ENCODE assay signal across 21 cellular contexts in genomic region chr9:7336356-7337075, GRCh38.
DNase-seq lines count a peak whose midpoint lies in the region; ATAC-seq, FAIRE-seq and TF ChIP-seq lines count a peak whose summit lies in the region.
"Had no signal": no experiment of that assay in that cellular context is flagged by ENCODE, and none has a peak within 500 bp of the region (broad histone marks: within the 10 kb centered on the region; RNA-seq: fewer than 3 reads in every experiment).

No MANE protein-coding gene starts in this region.

- no peaks in the 10 kb centered on the region for H4K20me1 ChIP-seq in HepG2 (ENCODE audit: insufficient read depth, low read length)
- no peaks in the 10 kb centered on the region for H4K20me1 ChIP-seq in Karpas-422 (ENCODE audit: insufficient read depth, low read depth, low read length)

- in situ Hi-C loops in KBM-7 (cut with MboI; ENCODE audit: low pct_unique_long_range_greater_than_20kb, low sequenced_read_pairs): no loop called here
- in situ Hi-C loops in HepG2 (cut with HindIII; ENCODE audit: extremely low pct_ligation_motif_present, low pct_unique_long_range_greater_than_20kb): no loop called here

- POLR2A ChIA-PET in HepG2 (lab: Yijun Ruan, JAX): no interaction called here

- no peak for TF ChIP-seq POLR2A in HepG2 (IDR thresholded peaks at IDR 0.05; ENCODE audit: insufficient read depth in 1 of 2, low read depth in 2 of 2, low read length in 2 of 2)

- DNase-seq in KBM-7 (peak; percentile 6), NCI-H2107 (lab: John Stamatoyannopoulos, UW) (peak; percentile 38), SJCRH30 (peak; percentile 17 to 69), HepG2 (ENCODE audit: low spot score) (no peak), AG08395 (ENCODE audit: low spot score) (no peak), Karpas-422 (no peak)
- DNase-seq in stimulated activated naive CD8-positive, alpha-beta T cell treated with anti-CD3 and anti-CD28 coated beads, Interleukin-15, amount 100 ng/mL, for 72 hours: no peak
- DNase-seq: activated B cell treated with CpG ODN at 0.5 μM for 24 hours; activated effector memory CD4-positive, alpha-beta T cell treated with Interleukin-2 at 50 U/mL for 16 hours; DND-41; islet precursor cell; MG63; NCI-H526 treated with DMSO at 0.1 percent for 48 hours; occipital lobe; sigmoid colon; stimulated activated CD4-positive, alpha-beta T cell treated with anti-CD3 and anti-CD28 coated beads, Interleukin-4, amount 100 ng/mL, for 24 hours; tibial artery had no signal

- no peaks in the 10 kb centered on the region for H3K27me3 ChIP-seq in SJCRH30
- H3K27me3 ChIP-seq in HepG2 (ENCODE audit: control insufficient read depth in 1 of 2, insufficient read depth in 2 of 2, low read length in 2 of 2): no peaks in the 10 kb centered on the region
- no peaks in the 10 kb centered on the region for H3K27me3 ChIP-seq in Karpas-422 (ENCODE audit: low read length)
- H3K27me3 ChIP-seq: ascending aorta, MG63, sigmoid colon, tibial artery had no signal

- no peak overlapping the region for H3K4me2 ChIP-seq in HepG2 (ENCODE audit: low read depth, low read length)
- H3K4me2 ChIP-seq in Karpas-422 (ENCODE audit: low read depth, low read length, poor library complexity, severe bottlenecking): no peak overlapping the region

- no peak for TF ChIP-seq CTCF in HepG2 (CRISPR knock-in tag; IDR thresholded peaks at IDR 0.05)

- H3K9me2 ChIP-seq in Karpas-422 (replicated peaks; ENCODE audit: insufficient read depth, low read length): no peaks in the 10 kb centered on the region

- H3K36me3 ChIP-seq in SJCRH30: no peaks in the 10 kb centered on the region
- H3K36me3 ChIP-seq in HepG2 (replicated peaks in 1 of 2; ENCODE audit: control insufficient read depth in 1 of 2, insufficient read depth in 2 of 2, low read length in 2 of 2): no peaks in the 10 kb centered on the region
- H3K36me3 ChIP-seq in Karpas-422 (ENCODE audit: insufficient read depth, low read length): no peaks in the 10 kb centered on the region
- H3K36me3 ChIP-seq: ascending aorta, MG63, sigmoid colon, tibial artery had no signal

- CTCF ChIA-PET in HepG2 (lab: Yijun Ruan, JAX; ENCODE audit: low intra/inter-chr PET ratio, low total read pairs): no interaction called here

- WGBS in HepG2 (ENCODE audit: low lambda C conversion rate): 14% methylated on average over 2 of the region's 2 CpGs

- H3K27me3 Mint-ChIP-seq in stimulated activated naive CD8-positive, alpha-beta T cell treated with anti-CD3 and anti-CD28 coated beads, Interleukin-15, amount 100 ng/mL, for 72 hours: peaks cover 18% of the 10 kb centered on the region

- H3K4me1 Mint-ChIP-seq in stimulated activated naive CD8-positive, alpha-beta T cell treated with anti-CD3 and anti-CD28 coated beads, Interleukin-15, amount 100 ng/mL, for 72 hours: no peaks in the 10 kb centered on the region
- H3K4me1 Mint-ChIP-seq: activated B cell treated with CpG ODN at 0.5 μM for 24 hours had no signal

- no peak overlapping the region for H3K4me3 Mint-ChIP-seq in stimulated activated naive CD8-positive, alpha-beta T cell treated with anti-CD3 and anti-CD28 coated beads, Interleukin-15, amount 100 ng/mL, for 72 hours
- H3K4me3 Mint-ChIP-seq: activated B cell treated with CpG ODN at 0.5 μM for 24 hours had no signal

- no peaks in the 10 kb centered on the region for H3K79me2 ChIP-seq in HepG2 (ENCODE audit: insufficient read depth, low read length)
- H3K79me2 ChIP-seq in Karpas-422 (ENCODE audit: low read length): no peaks in the 10 kb centered on the region

- FAIRE-seq in HepG2 (lab: Jason Lieb, UNC): no peak
- FAIRE-seq: colon, RCC 7860 had no signal

- H3K9me3 Mint-ChIP-seq in stimulated activated naive CD8-positive, alpha-beta T cell treated with anti-CD3 and anti-CD28 coated beads, Interleukin-15, amount 100 ng/mL, for 72 hours: no peaks in the 10 kb centered on the region
- H3K9me3 Mint-ChIP-seq: activated B cell treated with CpG ODN at 0.5 μM for 24 hours had no signal

- no peak for ATAC-seq in HepG2
- no peak for ATAC-seq in HG03442 (IDR thresholded peaks at IDR 0.05; ENCODE audit: unreplicated experiment)
- ATAC-seq in stimulated activated naive CD8-positive, alpha-beta T cell treated with anti-CD3 and anti-CD28 coated beads, Interleukin-15, amount 100 ng/mL, for 72 hours: no peak

- TF ChIP-seq EP300 in HepG2 (IDR thresholded peaks at IDR 0.05; ENCODE audit: low read depth in 2 of 2, low read length in 2 of 2): no peak
- TF ChIP-seq EP300 in HepG2 (CRISPR knock-in tag; IDR thresholded peaks at IDR 0.05; ENCODE audit: borderline replicate concordance): no peak

- H3K27ac ChIP-seq in SJCRH30 (peak overlapping the region; percentile 8; the same call in 1 of the 2 replicates), HepG2 (ENCODE audit: extremely low read length, insufficient read depth, low read length) (no peak overlapping the region), Karpas-422 (ENCODE audit: low read length) (no peak overlapping the region)
- H3K27ac ChIP-seq: ascending aorta, sigmoid colon, tibial artery had no signal

- H3K9ac ChIP-seq in HepG2 (ENCODE audit: insufficient read depth, low read depth, low read length) (no peak overlapping the region), Karpas-422 (ENCODE audit: low read length) (no peak overlapping the region)

- H3K9me3 ChIP-seq in SJCRH30 (replicated peaks) (no peaks in the 10 kb centered on the region), HepG2 (ENCODE audit: low read length) (no peaks in the 10 kb centered on the region), Karpas-422 (ENCODE audit: low read length) (no peaks in the 10 kb centered on the region)
- H3K9me3 ChIP-seq: ascending aorta, MG63, sigmoid colon, tibial artery had no signal

- H2AFZ ChIP-seq in HepG2 (ENCODE audit: low read length): no peak overlapping the region
- H2AFZ ChIP-seq in Karpas-422 (ENCODE audit: low read length): no peak overlapping the region

- H3K27ac Mint-ChIP-seq in stimulated activated naive CD8-positive, alpha-beta T cell treated with anti-CD3 and anti-CD28 coated beads, Interleukin-15, amount 100 ng/mL, for 72 hours: no peak overlapping the region
- H3K27ac Mint-ChIP-seq: activated B cell treated with CpG ODN at 0.5 μM for 24 hours had no signal

- H3K4me1 ChIP-seq in SJCRH30: peaks cover 9% of the 10 kb centered on the region
- no peaks in the 10 kb centered on the region for H3K4me1 ChIP-seq in HepG2 (ENCODE audit: insufficient read depth, low read length)
- no peaks in the 10 kb centered on the region for H3K4me1 ChIP-seq in Karpas-422 (ENCODE audit: low read length)
- H3K4me1 ChIP-seq: ascending aorta, sigmoid colon, tibial artery had no signal

- H3K4me3 ChIP-seq in SJCRH30 (no peak overlapping the region), HepG2 (replicated peaks in 1 of 3; ENCODE audit: insufficient read depth in 1 of 3, low read depth in 2 of 3, low read length in 3 of 3) (no peak overlapping the region), Karpas-422 (ENCODE audit: low read length) (no peak overlapping the region)
- H3K4me3 ChIP-seq: ascending aorta, MG63, sigmoid colon, tibial artery had no signal

- no peak for TF ChIP-seq RAD21 in HepG2 (CRISPR knock-in tag; IDR thresholded peaks at IDR 0.05)

- intact Hi-C loops in HepG2 (cut with micrococcal nuclease; ENCODE audit: unreplicated experiment): no loop called here

- BruUV-seq in HepG2 (replicated peaks; lab: Mats Ljungman, UMichigan): no TSS peak

TF ChIP-seq in HepG2, 621 proteins besides CTCF, POLR2A, EP300 and RAD21:
- no peak for TF ChIP-seq FOSL2 (CRISPR knock-in tag; IDR thresholded peaks at IDR 0.05)
- no peak for TF ChIP-seq ZNF547 (CRISPR knock-in tag; IDR thresholded peaks at IDR 0.05)
- no peak for TF ChIP-seq SOX5 (CRISPR knock-in tag; IDR thresholded peaks at IDR 0.05; ENCODE audit: borderline replicate concordance)
- peak; percentile 54 for TF ChIP-seq ATF7 (IDR thresholded peaks at IDR 0.05)
- TF ChIP-seq ATF7 (CRISPR knock-in tag; IDR thresholded peaks at IDR 0.05): no peak
- TF ChIP-seq DBP (CRISPR knock-in tag; IDR thresholded peaks at IDR 0.05; ENCODE audit: not compliant biosample characterization): no peak

Comparison
In these comparisons a context has a peak if more than half of its experiments do, and no peak if none do; other contexts are left out.
1. DNase-seq: peak in KBM-7 (single experiment), NCI-H2107 (single experiment) and SJCRH30 (2 of 2); none in HepG2 (single experiment), AG08395 (single experiment), stimulated activated naive CD8-positive, alpha-beta T cell treated with anti-CD3 and anti-CD28 coated beads, Interleukin-15, amount 100 ng/mL, for 72 hours (0 of 2) and Karpas-422 (single experiment).